1 cellular context compared by ENCODE assay signal in the genomic region with DNA sequence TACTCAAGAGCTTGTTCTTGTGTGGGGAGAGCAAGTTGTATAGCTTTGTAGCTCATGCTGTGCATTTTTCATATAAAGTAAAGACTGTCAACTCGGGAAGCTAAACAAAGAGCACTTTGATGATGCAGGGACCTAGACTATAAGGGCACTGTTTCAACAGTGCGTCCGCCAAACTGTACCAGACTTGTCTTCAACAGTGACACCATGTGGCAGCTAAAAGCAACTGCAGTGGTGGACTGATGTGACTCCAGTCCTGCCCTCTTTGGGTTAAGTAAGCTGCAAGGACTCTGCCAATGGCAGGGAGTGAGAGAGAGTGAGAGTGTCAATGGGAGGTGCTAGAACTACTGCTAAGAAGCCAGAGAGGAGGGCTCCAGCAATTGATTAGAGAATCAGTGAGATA.
TF ChIP-seq lines count a peak whose summit lies in the region.

No MANE protein-coding gene starts in this region.

TF ChIP-seq in GM23338, 12 proteins besides CTCF, POLR2A, EP300 and RAD21 (continued from another document):
- TF ChIP-seq, protein P1, sequence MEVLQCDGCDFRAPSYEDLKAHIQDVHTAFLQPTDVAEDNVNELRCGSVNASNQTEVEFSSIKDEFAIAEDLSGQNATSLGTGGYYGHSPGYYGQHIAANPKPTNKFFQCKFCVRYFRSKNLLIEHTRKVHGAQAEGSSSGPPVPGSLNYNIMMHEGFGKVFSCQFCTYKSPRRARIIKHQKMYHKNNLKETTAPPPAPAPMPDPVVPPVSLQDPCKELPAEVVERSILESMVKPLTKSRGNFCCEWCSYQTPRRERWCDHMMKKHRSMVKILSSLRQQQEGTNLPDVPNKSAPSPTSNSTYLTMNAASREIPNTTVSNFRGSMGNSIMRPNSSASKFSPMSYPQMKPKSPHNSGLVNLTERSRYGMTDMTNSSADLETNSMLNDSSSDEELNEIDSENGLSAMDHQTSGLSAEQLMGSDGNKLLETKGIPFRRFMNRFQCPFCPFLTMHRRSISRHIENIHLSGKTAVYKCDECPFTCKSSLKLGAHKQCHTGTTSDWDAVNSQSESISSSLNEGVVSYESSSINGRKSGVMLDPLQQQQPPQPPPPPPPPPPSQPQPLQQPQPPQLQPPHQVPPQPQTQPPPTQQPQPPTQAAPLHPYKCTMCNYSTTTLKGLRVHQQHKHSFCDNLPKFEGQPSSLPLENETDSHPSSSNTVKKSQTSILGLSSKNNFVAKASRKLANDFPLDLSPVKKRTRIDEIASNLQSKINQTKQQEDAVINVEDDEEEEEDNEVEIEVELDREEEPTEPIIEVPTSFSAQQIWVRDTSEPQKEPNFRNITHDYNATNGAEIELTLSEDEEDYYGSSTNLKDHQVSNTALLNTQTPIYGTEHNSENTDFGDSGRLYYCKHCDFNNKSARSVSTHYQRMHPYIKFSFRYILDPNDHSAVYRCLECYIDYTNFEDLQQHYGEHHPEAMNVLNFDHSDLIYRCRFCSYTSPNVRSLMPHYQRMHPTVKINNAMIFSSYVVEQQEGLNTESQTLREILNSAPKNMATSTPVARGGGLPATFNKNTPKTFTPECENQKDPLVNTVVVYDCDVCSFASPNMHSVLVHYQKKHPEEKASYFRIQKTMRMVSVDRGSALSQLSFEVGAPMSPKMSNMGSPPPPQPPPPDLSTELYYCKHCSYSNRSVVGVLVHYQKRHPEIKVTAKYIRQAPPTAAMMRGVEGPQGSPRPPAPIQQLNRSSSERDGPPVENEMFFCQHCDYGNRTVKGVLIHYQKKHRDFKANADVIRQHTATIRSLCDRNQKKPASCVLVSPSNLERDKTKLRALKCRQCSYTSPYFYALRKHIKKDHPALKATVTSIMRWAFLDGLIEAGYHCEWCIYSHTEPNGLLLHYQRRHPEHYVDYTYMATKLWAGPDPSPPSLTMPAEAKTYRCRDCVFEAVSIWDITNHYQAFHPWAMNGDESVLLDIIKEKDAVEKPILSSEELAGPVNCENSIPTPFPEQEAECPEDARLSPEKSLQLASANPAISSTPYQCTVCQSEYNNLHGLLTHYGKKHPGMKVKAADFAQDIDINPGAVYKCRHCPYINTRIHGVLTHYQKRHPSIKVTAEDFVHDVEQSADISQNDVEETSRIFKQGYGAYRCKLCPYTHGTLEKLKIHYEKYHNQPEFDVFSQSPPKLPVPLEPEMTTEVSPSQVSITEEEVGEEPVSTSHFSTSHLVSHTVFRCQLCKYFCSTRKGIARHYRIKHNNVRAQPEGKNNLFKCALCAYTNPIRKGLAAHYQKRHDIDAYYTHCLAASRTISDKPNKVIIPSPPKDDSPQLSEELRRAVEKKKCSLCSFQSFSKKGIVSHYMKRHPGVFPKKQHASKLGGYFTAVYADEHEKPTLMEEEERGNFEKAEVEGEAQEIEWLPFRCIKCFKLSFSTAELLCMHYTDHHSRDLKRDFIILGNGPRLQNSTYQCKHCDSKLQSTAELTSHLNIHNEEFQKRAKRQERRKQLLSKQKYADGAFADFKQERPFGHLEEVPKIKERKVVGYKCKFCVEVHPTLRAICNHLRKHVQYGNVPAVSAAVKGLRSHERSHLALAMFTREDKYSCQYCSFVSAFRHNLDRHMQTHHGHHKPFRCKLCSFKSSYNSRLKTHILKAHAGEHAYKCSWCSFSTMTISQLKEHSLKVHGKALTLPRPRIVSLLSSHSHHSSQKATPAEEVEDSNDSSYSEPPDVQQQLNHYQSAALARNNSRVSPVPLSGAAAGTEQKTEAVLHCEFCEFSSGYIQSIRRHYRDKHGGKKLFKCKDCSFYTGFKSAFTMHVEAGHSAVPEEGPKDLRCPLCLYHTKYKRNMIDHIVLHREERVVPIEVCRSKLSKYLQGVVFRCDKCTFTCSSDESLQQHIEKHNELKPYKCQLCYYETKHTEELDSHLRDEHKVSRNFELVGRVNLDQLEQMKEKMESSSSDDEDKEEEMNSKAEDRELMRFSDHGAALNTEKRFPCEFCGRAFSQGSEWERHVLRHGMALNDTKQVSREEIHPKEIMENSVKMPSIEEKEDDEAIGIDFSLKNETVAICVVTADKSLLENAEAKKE (CRISPR knock-in tag; IDR thresholded peaks at IDR 0.05): no peak
- TF ChIP-seq ZNF114 (CRISPR knock-in tag; IDR thresholded peaks at IDR 0.05) (no peak), ZNF331 (CRISPR knock-in tag; IDR thresholded peaks at IDR 0.05; ENCODE audit: low read depth) (no peak), CREB1 (CRISPR knock-in tag; IDR thresholded peaks at IDR 0.05; ENCODE audit: low read depth) (no peak), JUNB (IDR thresholded peaks at IDR 0.05; ENCODE audit: unreplicated experiment) (no peak), EZH2phosphoT487 (IDR thresholded peaks at IDR 0.05; ENCODE audit: unreplicated experiment) (no peak), EZH2 (IDR thresholded peaks at IDR 0.05; ENCODE audit: low read depth, unreplicated experiment) (no peak)
